Comparison of ENCODE assay signal across 8 cellular contexts in the genomic region with DNA sequence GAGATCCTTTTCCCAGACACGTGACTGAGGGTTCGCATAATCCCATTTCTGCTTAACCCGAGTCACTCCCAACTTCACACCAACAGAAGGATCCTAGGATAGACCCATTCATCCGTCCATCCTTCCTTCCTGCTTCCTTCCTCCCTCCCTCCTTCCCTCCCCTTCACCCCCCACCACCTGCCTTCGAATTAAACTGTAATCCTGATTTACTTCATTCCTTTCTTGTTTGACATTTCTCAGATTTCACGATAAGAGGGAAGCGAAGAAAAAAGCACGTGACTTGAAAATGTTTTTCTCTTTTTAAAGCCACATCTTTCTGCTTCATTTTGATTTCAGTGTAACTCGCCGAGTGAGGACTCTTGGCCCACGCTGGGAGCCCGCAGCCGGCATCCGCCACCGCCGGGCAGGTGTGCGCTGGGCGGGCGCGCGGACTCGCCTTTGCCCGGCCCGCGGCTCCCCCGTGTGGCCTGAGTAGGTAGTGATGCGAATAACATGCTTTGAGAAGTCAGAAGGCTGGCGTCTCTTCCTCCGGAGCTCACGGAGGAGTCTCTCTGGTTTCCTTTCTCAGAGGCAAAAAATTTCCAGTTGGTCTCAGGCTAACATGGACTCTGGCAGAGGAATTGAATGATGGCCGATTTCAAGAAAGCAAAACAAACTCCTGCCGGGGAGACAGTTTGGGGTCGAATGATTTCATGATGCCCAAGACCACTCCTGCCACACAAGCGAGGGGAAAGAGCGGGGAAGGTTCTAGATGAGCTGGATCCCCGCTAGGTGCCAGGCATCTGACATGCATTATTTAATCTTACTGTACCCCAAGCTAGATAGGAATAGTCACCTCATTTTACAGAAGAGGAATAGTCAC.
DNase-seq lines count a peak whose midpoint lies in the region; ATAC-seq and TF ChIP-seq lines count a peak whose summit lies in the region.

No MANE protein-coding gene starts in this region.

- peaks cover 6% of the 10 kb centered on the region for H3K27me3 Mint-ChIP-seq in activated naive CD4-positive, alpha-beta T cell treated with anti-CD3 and anti-CD28 coated beads, Interleukin-2, amount 10 ng/mL, durations not matched to agents 7 days and 5 days

- DNase-seq in ELR (ENCODE audit: low read depth) = peak; percentile 75
- DNase-seq in SK-N-MC (ENCODE audit: low read depth, low spot score) = no peak
- DNase-seq in activated naive CD4-positive, alpha-beta T cell treated with anti-CD3 and anti-CD28 coated beads, Interleukin-2, amount 10 ng/mL, durations not matched to agents 7 days and 5 days = peak; percentile 89
- DNase-seq in head of caudate nucleus = peak; percentile 64 to 96 (median 88)
- peak; percentile 89 for DNase-seq in transverse colon

- H3K4me2 ChIP-seq in KMS-11 (peak overlapping the region; percentile 40), parathyroid adenoma (ENCODE audit: low read length) (peak overlapping the region; percentile 53)

- no peaks in the 10 kb centered on the region for H4K20me1 ChIP-seq in KMS-11 (ENCODE audit: insufficient read depth)

- no peak overlapping the region for H3K27ac Mint-ChIP-seq in activated naive CD4-positive, alpha-beta T cell treated with anti-CD3 and anti-CD28 coated beads, Interleukin-2, amount 10 ng/mL, durations not matched to agents 7 days and 5 days

- H3K27ac ChIP-seq in KMS-11 (no peak overlapping the region), SK-N-MC (no peak overlapping the region), parathyroid adenoma (peak overlapping the region; percentile 20), transverse colon (no peak overlapping the region)

- TF ChIP-seq POLR2A in transverse colon (IDR thresholded peaks at IDR 0.05) = no peak

- no peaks in the 10 kb centered on the region for H3K9me3 Mint-ChIP-seq in activated naive CD4-positive, alpha-beta T cell treated with anti-CD3 and anti-CD28 coated beads, Interleukin-2, amount 10 ng/mL, durations not matched to agents 7 days and 5 days

- H3K9ac ChIP-seq in KMS-11 = no peak overlapping the region
- H3K9ac ChIP-seq in SK-N-MC (ENCODE audit: insufficient read length) = no peak overlapping the region
- H3K9ac ChIP-seq in parathyroid adenoma = no peak overlapping the region

- H3K4me3 ChIP-seq in KMS-11 (IDR thresholded peaks at IDR 0.05; ENCODE audit: insufficient read depth, low read depth, low read length) (no peak overlapping the region), SK-N-MC (peak overlapping the region; percentile 74), parathyroid adenoma (ENCODE audit: low read depth, low read length) (peak overlapping the region; percentile 13), transverse colon (peak overlapping the region in 1 of 4 donors; percentile 36)

- H2AFZ ChIP-seq in KMS-11 (ENCODE audit: low read depth) (no peak overlapping the region), parathyroid adenoma (peak overlapping the region; percentile 81)

- peak; percentile 88 for ATAC-seq in GM21737 (IDR thresholded peaks at IDR 0.05; ENCODE audit: unreplicated experiment)

- 15 to 33% methylated on average over 10 to 36 of the region's 36 CpGs for WGBS in transverse colon (ENCODE audit: low coverage in 1 of 2), 2 donors

- H3K4me1 ChIP-seq in KMS-11 (ENCODE audit: low read depth, poor library complexity, severe bottlenecking) (no peaks in the 10 kb centered on the region), parathyroid adenoma (peaks cover 46% of the 10 kb centered on the region), transverse colon (peaks cover 0 to 20% (median 7%) of the 10 kb centered on the region in 4 donors)

- no peaks in the 10 kb centered on the region for H3K79me2 ChIP-seq in KMS-11 (ENCODE audit: insufficient read depth, low read depth)
- no peaks in the 10 kb centered on the region for H3K79me2 ChIP-seq in parathyroid adenoma

- TF ChIP-seq CTCF in KMS-11 (conservative IDR thresholded peaks at IDR 0.05; ENCODE audit: low read depth, low read length) (peak; percentile 82), parathyroid adenoma (IDR thresholded peaks at IDR 0.05) (peak; percentile 98), transverse colon (IDR thresholded peaks at IDR 0.05) (peak; percentile 85 to 91 (median 89))

- no peak for TF ChIP-seq EP300 in transverse colon (IDR thresholded peaks at IDR 0.05; ENCODE audit: low read depth)

- no peaks in the 10 kb centered on the region for H3K36me3 ChIP-seq in KMS-11 (ENCODE audit: insufficient read depth)
- no peaks in the 10 kb centered on the region for H3K36me3 ChIP-seq in SK-N-MC (ENCODE audit: insufficient read depth, low read length)
- no peaks in the 10 kb centered on the region for H3K36me3 ChIP-seq in parathyroid adenoma (ENCODE audit: control insufficient read depth, insufficient read depth, low read length)
- H3K36me3 ChIP-seq in transverse colon = no peaks in the 10 kb centered on the region

- no peaks in the 10 kb centered on the region for H3K27me3 ChIP-seq in KMS-11 (ENCODE audit: insufficient read depth, low read depth)
- no peaks in the 10 kb centered on the region for H3K27me3 ChIP-seq in parathyroid adenoma (ENCODE audit: control insufficient read depth, insufficient read depth, low read length)
- H3K27me3 ChIP-seq in transverse colon = no peaks in the 10 kb centered on the region

- peaks cover 6% of the 10 kb centered on the region for H3K36me3 Mint-ChIP-seq in activated naive CD4-positive, alpha-beta T cell treated with anti-CD3 and anti-CD28 coated beads, Interleukin-2, amount 10 ng/mL, durations not matched to agents 7 days and 5 days

- H3K9me3 ChIP-seq in SK-N-MC (ENCODE audit: low read depth, low read length) (no peaks in the 10 kb centered on the region), parathyroid adenoma (ENCODE audit: control insufficient read depth, low read length) (no peaks in the 10 kb centered on the region), transverse colon (no peaks in the 10 kb centered on the region)

- peaks cover 30% of the 10 kb centered on the region for H3K4me1 Mint-ChIP-seq in activated naive CD4-positive, alpha-beta T cell treated with anti-CD3 and anti-CD28 coated beads, Interleukin-2, amount 10 ng/mL, durations not matched to agents 7 days and 5 days

- CTCF ChIA-PET in activated naive CD4-positive, alpha-beta T cell treated with anti-CD3 and anti-CD28 coated beads, Interleukin-2, amount 10 ng/mL, durations not matched to agents 7 days and 5 days (lab: Charles Lee) = interaction anchor here (0.6 to 1.6 kb wide), 12 partner anchors 12 to 640 kb away, joined by 3 to 14 read pairs (median 4); no protein-coding TSS in a partner anchor

- no peak overlapping the region for H3K4me3 Mint-ChIP-seq in activated naive CD4-positive, alpha-beta T cell treated with anti-CD3 and anti-CD28 coated beads, Interleukin-2, amount 10 ng/mL, durations not matched to agents 7 days and 5 days

- intact Hi-C loops in head of caudate nucleus (cut with DNase I) = loop anchor here (5.0 to 10.0 kb wide), 4 partner anchors 119 to 639 kb away; a partner anchor contains a TSS
- intact Hi-C loops in transverse colon (cut with DNase I; ENCODE audit: low total_unique reads) = loop anchor here (5.0 to 10.0 kb wide), 2 partner anchors 459 to 636 kb away; no protein-coding TSS in a partner anchor

- in situ Hi-C loops in transverse colon (cut with MboI; ENCODE audit: low pct_ligation_motif_present in 1 of 4, low pct_unique_long_range_greater_than_20kb in 1 of 4, low sequenced_read_pairs in 3 of 4) = loop anchor here (10.0 to 25.0 kb wide), 7 partner anchors 436 to 1561 kb away; no protein-coding TSS in a partner anchor
